8 cellular contexts compared by ENCODE assay signal in genomic region chr12:50925342-50925651, GRCh38. TPM values are rescaled to one million over a fixed set of nuclear protein-coding genes. Genes with fewer than 3 reads are reported as not detected.
A peak's percentile ranks its signal among the peaks of the same experiment; 100 is the strongest.
DNase-seq lines count a peak whose midpoint lies in the region; ATAC-seq and TF ChIP-seq lines count a peak whose summit lies in the region.

No MANE protein-coding gene starts in this region.

- no peaks in the 10 kb centered on the region for H3K27me3 Mint-ChIP-seq in endothelial cell (ENCODE audit: unreplicated experiment)
- H3K27me3 Mint-ChIP-seq in naive thymus-derived CD4-positive, alpha-beta T cell = no peaks in the 10 kb centered on the region

- peaks cover 0 to 9% of the 10 kb centered on the region in 2 donors for H3K4me1 ChIP-seq in naive thymus-derived CD4-positive, alpha-beta T cell (ENCODE audit: control insufficient read depth in 2 of 2, insufficient read depth in 2 of 2, low read length in 2 of 2)

- no peaks in the 10 kb centered on the region for H3K9me3 Mint-ChIP-seq in endothelial cell (ENCODE audit: unreplicated experiment)
- H3K9me3 Mint-ChIP-seq in naive thymus-derived CD4-positive, alpha-beta T cell = no peaks in the 10 kb centered on the region

- no peaks in the 10 kb centered on the region for H3K36me3 ChIP-seq in naive thymus-derived CD4-positive, alpha-beta T cell (ENCODE audit: control insufficient read depth in 2 of 3, insufficient read depth in 3 of 3, low read length in 3 of 3)
- no peaks in the 10 kb centered on the region for H3K36me3 ChIP-seq in WERI-Rb-1

- intact Hi-C loops in naive thymus-derived CD4-positive, alpha-beta T cell (cut with micrococcal nuclease) = no loop called here

- no peak overlapping the region for H3K27ac Mint-ChIP-seq in endothelial cell (ENCODE audit: unreplicated experiment)
- H3K27ac Mint-ChIP-seq in naive thymus-derived CD4-positive, alpha-beta T cell = peak overlapping the region in 4 of 9 donors; percentile 1 to 74 (median 12)

- no peaks in the 10 kb centered on the region for H3K27me3 ChIP-seq in naive thymus-derived CD4-positive, alpha-beta T cell (ENCODE audit: control insufficient read depth in 2 of 2, insufficient read depth in 2 of 2, low read length in 2 of 2)
- no peaks in the 10 kb centered on the region for H3K27me3 ChIP-seq in WERI-Rb-1 (ENCODE audit: insufficient read depth, low read depth, severe bottlenecking)

- H3K36me3 Mint-ChIP-seq in endothelial cell (ENCODE audit: low read depth, unreplicated experiment) = peaks cover 8% of the 10 kb centered on the region
- H3K36me3 Mint-ChIP-seq in naive thymus-derived CD4-positive, alpha-beta T cell = no peaks in the 10 kb centered on the region

- POLR2A ChIA-PET in naive thymus-derived CD4-positive, alpha-beta T cell (lab: Charles Lee) = no interaction called here

- H3K9me3 ChIP-seq in naive thymus-derived CD4-positive, alpha-beta T cell (ENCODE audit: control insufficient read depth in 2 of 3, low read length in 3 of 3) = no peaks in the 10 kb centered on the region
- H3K9me3 ChIP-seq in WERI-Rb-1 (ENCODE audit: severe bottlenecking) = no peaks in the 10 kb centered on the region

- TF ChIP-seq CTCF in endothelial cell (IDR thresholded peaks at IDR 0.05; ENCODE audit: unreplicated experiment) = no peak
- TF ChIP-seq CTCF in WERI-Rb-1 (IDR thresholded peaks at IDR 0.05; ENCODE audit: low read depth, low read length) = no peak

- ATAC-seq in GM18498 (IDR thresholded peaks at IDR 0.05; ENCODE audit: unreplicated experiment) (peak; percentile 17), HG03196 (IDR thresholded peaks at IDR 0.05; ENCODE audit: unreplicated experiment) (no peak), HG02759 (IDR thresholded peaks at IDR 0.05; ENCODE audit: unreplicated experiment) (no peak), HG02623 (IDR thresholded peaks at IDR 0.05; ENCODE audit: unreplicated experiment) (no peak)
- peak; percentile 13 for ATAC-seq in naive thymus-derived CD4-positive, alpha-beta T cell

- no peak overlapping the region for H3K4me3 ChIP-seq in naive thymus-derived CD4-positive, alpha-beta T cell (ENCODE audit: low read length)
- H3K4me3 ChIP-seq in WERI-Rb-1 (ENCODE audit: low read depth, low read length) = no peak overlapping the region

- peak overlapping the region; percentile 83 for H3K4me3 Mint-ChIP-seq in endothelial cell (ENCODE audit: unreplicated experiment)
- H3K4me3 Mint-ChIP-seq in naive thymus-derived CD4-positive, alpha-beta T cell = peak overlapping the region in 9 of 10 donors; percentile 53 to 82 (median 72)

- H3K4me1 Mint-ChIP-seq in endothelial cell (ENCODE audit: unreplicated experiment) = peaks cover 38% of the 10 kb centered on the region
- H3K4me1 Mint-ChIP-seq in naive thymus-derived CD4-positive, alpha-beta T cell = peaks cover 8 to 40% (median 24%) of the 10 kb centered on the region in 7 donors

- H3K27ac ChIP-seq in naive thymus-derived CD4-positive, alpha-beta T cell (ENCODE audit: low read depth, low read length) = no peak overlapping the region
- H3K27ac ChIP-seq in WERI-Rb-1 = no peak overlapping the region

- DNase-seq in NCI-H748 (lab: John Stamatoyannopoulos, UW; ENCODE audit: unreplicated experiment) (peak; percentile 77), endothelial cell (ENCODE audit: low spot score) (no peak), WERI-Rb-1 (no peak)
- no peak for DNase-seq in naive thymus-derived CD4-positive, alpha-beta T cell

- CTCF ChIA-PET in naive thymus-derived CD4-positive, alpha-beta T cell (lab: Charles Lee) = no interaction called here

RNA-seq across cellular contexts. Expression of gene HIGD1C, which starts 27.0 kb away (rescaled TPM):
- not detected for total RNA-seq in endothelial cell (ENCODE audit: unreplicated experiment)
- total RNA-seq in naive thymus-derived CD4-positive, alpha-beta T cell = not detected
- polyA plus RNA-seq in naive thymus-derived CD4-positive, alpha-beta T cell = not detected

Comparison
In these comparisons a context has a peak if more than half of its experiments do, and no peak if none do; other contexts are left out.
1. ATAC-seq: peak in GM18498 (single experiment) and naive thymus-derived CD4-positive, alpha-beta T cell (single experiment); none in HG03196 (single experiment), HG02759 (single experiment) and HG02623 (single experiment).